18 cellular contexts compared by ENCODE assay signal in genomic region chr16:30982548-30983288, GRCh38. TPM values are rescaled to one million over a fixed set of nuclear protein-coding genes. Genes with fewer than 3 reads are reported as not detected.
DNase-seq lines count a peak whose midpoint lies in the region; ATAC-seq and TF ChIP-seq lines count a peak whose summit lies in the region.
"Had no signal": no experiment of that assay in that cellular context is flagged by ENCODE, and none has a peak within 500 bp of the region (broad histone marks: within the 10 kb centered on the region; RNA-seq: fewer than 3 reads in every experiment).

No MANE protein-coding gene starts in this region.

- H3K27me3 ChIP-seq in heart left ventricle: no peaks in the 10 kb centered on the region
- H3K27me3 ChIP-seq: esophagus squamous epithelium, transverse colon had no signal

- no peak overlapping the region for H3K4me3 Mint-ChIP-seq in activated naive CD8-positive, alpha-beta T cell treated with anti-CD3 and anti-CD28 coated beads, Interleukin-2, amount 10 ng/mL, durations not matched to agents 7 days and 5 days
- H3K4me3 Mint-ChIP-seq in activated naive CD8-positive, alpha-beta T cell treated with anti-CD3 and anti-CD28 coated beads for 36 hours: no peak overlapping the region
- H3K4me3 Mint-ChIP-seq in stimulated activated naive B cell treated with anti-CD40 and anti-IgM and Interleukin-4, amounts not matched to agents 10 μg/mL and 1 μg/mL and 100 μg/mL, for 72 hours: no peak overlapping the region
- H3K4me3 Mint-ChIP-seq in T-helper 17 cell: no peak overlapping the region
- H3K4me3 Mint-ChIP-seq: naive thymus-derived CD8-positive, alpha-beta T cell; stimulated activated memory B cell treated with anti-CD40 and anti-IgM and Interleukin-4, amounts not matched to agents 10 μg/mL and 1 μg/mL and 100 μg/mL, for 72 hours had no signal

- peaks cover 2% of the 10 kb centered on the region for H3K36me3 Mint-ChIP-seq in activated naive CD8-positive, alpha-beta T cell treated with anti-CD3 and anti-CD28 coated beads, Interleukin-2, amount 10 ng/mL, durations not matched to agents 7 days and 5 days
- peaks cover 11% of the 10 kb centered on the region for H3K36me3 Mint-ChIP-seq in activated naive CD8-positive, alpha-beta T cell treated with anti-CD3 and anti-CD28 coated beads for 36 hours
- peaks cover 54 to 57% of the 10 kb centered on the region in 2 donors for H3K36me3 Mint-ChIP-seq in stimulated activated naive B cell treated with anti-CD40 and anti-IgM and Interleukin-4, amounts not matched to agents 10 μg/mL and 1 μg/mL and 100 μg/mL, for 72 hours
- peaks cover 11% of the 10 kb centered on the region for H3K36me3 Mint-ChIP-seq in T-helper 17 cell (ENCODE audit: low read depth)

- ATAC-seq in activated naive CD8-positive, alpha-beta T cell treated with anti-CD3 and anti-CD28 coated beads, Interleukin-2, amount 10 ng/mL, durations not matched to agents 7 days and 5 days (ENCODE audit: low read depth): no peak
- ATAC-seq in heart left ventricle: peak in 3 of 4 donors; percentile 2 to 9 (median 7)
- no peak for ATAC-seq in stimulated activated naive B cell treated with anti-CD40 and anti-IgM and Interleukin-4, amounts not matched to agents 10 μg/mL and 1 μg/mL and 100 μg/mL, for 72 hours (replicated peaks)
- no peak for ATAC-seq in HG02678 (IDR thresholded peaks at IDR 0.05; ENCODE audit: unreplicated experiment)
- ATAC-seq in T-helper 17 cell: no peak
- no peak for ATAC-seq in GM18858 (IDR thresholded peaks at IDR 0.05; ENCODE audit: unreplicated experiment)
- ATAC-seq: naive thymus-derived CD8-positive, alpha-beta T cell; stimulated activated memory B cell treated with anti-CD40 and anti-IgM and Interleukin-4, amounts not matched to agents 10 μg/mL and 1 μg/mL and 100 μg/mL, for 72 hours had no signal

- TF ChIP-seq CTCF in RWPE1 (conservative IDR thresholded peaks at IDR 0.05; ENCODE audit: low read depth) (no peak), heart left ventricle (IDR thresholded peaks at IDR 0.05) (no peak)

- H3K4me3 ChIP-seq in heart left ventricle: no peak overlapping the region
- H3K4me3 ChIP-seq: esophagus squamous epithelium, transverse colon had no signal

- peaks cover 0 to 21% (median 11%) of the 10 kb centered on the region in 12 donors for H3K4me1 ChIP-seq in heart left ventricle

- DNase-seq in activated naive CD8-positive, alpha-beta T cell treated with anti-CD3 and anti-CD28 coated beads, Interleukin-2, amount 10 ng/mL, durations not matched to agents 7 days and 5 days: no peak
- DNase-seq in activated naive CD8-positive, alpha-beta T cell treated with anti-CD3 and anti-CD28 coated beads for 36 hours: no peak
- no peak for DNase-seq in RWPE1 (ENCODE audit: low spot score)
- peak in 1 of 5 donors; percentile 55 for DNase-seq in heart left ventricle
- no peak for DNase-seq in stimulated activated naive B cell treated with anti-CD40 and anti-IgM and Interleukin-4, amounts not matched to agents 10 μg/mL and 1 μg/mL and 100 μg/mL, for 72 hours
- no peak for DNase-seq in T-helper 17 cell
- DNase-seq: central memory CD4-positive, alpha-beta T cell; DMS79 treated with DMSO at 0.1 percent for 48 hours; esophagus squamous epithelium; mesendoderm; naive thymus-derived CD8-positive, alpha-beta T cell; NCI-H1417; NCI-H526 treated with DMSO at 0.1 percent for 48 hours; SHP77 treated with DMSO at 0.1 percent for 48 hours; transverse colon had no signal

- H3K27me3 Mint-ChIP-seq in activated naive CD8-positive, alpha-beta T cell treated with anti-CD3 and anti-CD28 coated beads, Interleukin-2, amount 10 ng/mL, durations not matched to agents 7 days and 5 days: no peaks in the 10 kb centered on the region
- H3K27me3 Mint-ChIP-seq in activated naive CD8-positive, alpha-beta T cell treated with anti-CD3 and anti-CD28 coated beads for 36 hours: no peaks in the 10 kb centered on the region
- no peaks in the 10 kb centered on the region for H3K27me3 Mint-ChIP-seq in stimulated activated naive B cell treated with anti-CD40 and anti-IgM and Interleukin-4, amounts not matched to agents 10 μg/mL and 1 μg/mL and 100 μg/mL, for 72 hours
- H3K27me3 Mint-ChIP-seq in T-helper 17 cell: no peaks in the 10 kb centered on the region
- H3K27me3 Mint-ChIP-seq: naive thymus-derived CD8-positive, alpha-beta T cell; stimulated activated memory B cell treated with anti-CD40 and anti-IgM and Interleukin-4, amounts not matched to agents 10 μg/mL and 1 μg/mL and 100 μg/mL, for 72 hours had no signal

- peaks cover 7% of the 10 kb centered on the region for H3K4me1 Mint-ChIP-seq in activated naive CD8-positive, alpha-beta T cell treated with anti-CD3 and anti-CD28 coated beads, Interleukin-2, amount 10 ng/mL, durations not matched to agents 7 days and 5 days
- H3K4me1 Mint-ChIP-seq in activated naive CD8-positive, alpha-beta T cell treated with anti-CD3 and anti-CD28 coated beads for 36 hours: no peaks in the 10 kb centered on the region
- peaks cover 5 to 21% of the 10 kb centered on the region in 2 donors for H3K4me1 Mint-ChIP-seq in stimulated activated naive B cell treated with anti-CD40 and anti-IgM and Interleukin-4, amounts not matched to agents 10 μg/mL and 1 μg/mL and 100 μg/mL, for 72 hours
- peaks cover 5% of the 10 kb centered on the region for H3K4me1 Mint-ChIP-seq in T-helper 17 cell

- H3K27ac ChIP-seq in RWPE1 (peak overlapping the region; percentile 71), heart left ventricle (peak overlapping the region in 1 of 12 donors; percentile 43)
- H3K27ac ChIP-seq: esophagus squamous epithelium, transverse colon had no signal

- POLR2A ChIA-PET in activated naive CD8-positive, alpha-beta T cell treated with anti-CD3 and anti-CD28 coated beads, Interleukin-2, amount 10 ng/mL, durations not matched to agents 7 days and 5 days (lab: Charles Lee): no interaction called here
- POLR2A ChIA-PET in RWPE1 (lab: Yijun Ruan, JAX; ENCODE audit: low non-redundant PET): no interaction called here

- TF ChIP-seq POLR2A in heart left ventricle (IDR thresholded peaks at IDR 0.05): no peak

- H3K9me3 ChIP-seq in heart left ventricle (no peaks in the 10 kb centered on the region), T-helper 17 cell (ENCODE audit: control insufficient read depth, low read length, poor library complexity, severe bottlenecking) (no peaks in the 10 kb centered on the region)
- H3K9me3 ChIP-seq: esophagus squamous epithelium, transverse colon had no signal

- peak overlapping the region; percentile 40 for H3K27ac Mint-ChIP-seq in activated naive CD8-positive, alpha-beta T cell treated with anti-CD3 and anti-CD28 coated beads, Interleukin-2, amount 10 ng/mL, durations not matched to agents 7 days and 5 days
- H3K27ac Mint-ChIP-seq in activated naive CD8-positive, alpha-beta T cell treated with anti-CD3 and anti-CD28 coated beads for 36 hours: no peak overlapping the region
- peak overlapping the region; percentile 44 for H3K27ac Mint-ChIP-seq in stimulated activated naive B cell treated with anti-CD40 and anti-IgM and Interleukin-4, amounts not matched to agents 10 μg/mL and 1 μg/mL and 100 μg/mL, for 72 hours
- H3K27ac Mint-ChIP-seq in T-helper 17 cell: no peak overlapping the region
- H3K27ac Mint-ChIP-seq: stimulated activated memory B cell treated with anti-CD40 and anti-IgM and Interleukin-4, amounts not matched to agents 10 μg/mL and 1 μg/mL and 100 μg/mL, for 72 hours had no signal

- H3K36me3 ChIP-seq in heart left ventricle: peaks cover 0 to 76% (median 48%) of the 10 kb centered on the region in 9 donors

- CTCF ChIA-PET in RWPE1 (lab: Yijun Ruan, JAX): interaction anchor here (0.6 to 1.2 kb wide), 5 partner anchors 12 to 470 kb away, joined by 3 to 4 read pairs (median 3); no protein-coding TSS in a partner anchor

- intact Hi-C loops in heart left ventricle (cut with DNase I): loop anchor here in 9 of 10 donors (5.0 to 10.0 kb wide), 9 partner anchors 92 to 892 kb away; partner anchors contain the start of genes VKORC1 (in 2 of the 9), ZNF843 (in 2 of the 9), ZNF267 (in 1 of the 9) and ZNF646 (in 1 of the 9)

- 72 to 81% (median 78%) methylated on average over 16 to 17 of the region's 17 CpGs for WGBS in heart left ventricle, 4 donors

- no peaks in the 10 kb centered on the region for H3K9me3 Mint-ChIP-seq in activated naive CD8-positive, alpha-beta T cell treated with anti-CD3 and anti-CD28 coated beads, Interleukin-2, amount 10 ng/mL, durations not matched to agents 7 days and 5 days
- H3K9me3 Mint-ChIP-seq in activated naive CD8-positive, alpha-beta T cell treated with anti-CD3 and anti-CD28 coated beads for 36 hours: no peaks in the 10 kb centered on the region
- no peaks in the 10 kb centered on the region for H3K9me3 Mint-ChIP-seq in stimulated activated naive B cell treated with anti-CD40 and anti-IgM and Interleukin-4, amounts not matched to agents 10 μg/mL and 1 μg/mL and 100 μg/mL, for 72 hours
- H3K9me3 Mint-ChIP-seq: naive thymus-derived CD8-positive, alpha-beta T cell; stimulated activated memory B cell treated with anti-CD40 and anti-IgM and Interleukin-4, amounts not matched to agents 10 μg/mL and 1 μg/mL and 100 μg/mL, for 72 hours had no signal

RNA-seq across cellular contexts. Expression of gene HSD3B7, which starts 2.3 kb away (rescaled TPM):
- 10 to 100 TPM in 1 of 2 experiments, 1 to 10 TPM in 1; 8.5 to 10.9 TPM for total RNA-seq in activated naive CD8-positive, alpha-beta T cell treated with anti-CD3 and anti-CD28 coated beads, Interleukin-2, amount 10 ng/mL, durations not matched to agents 7 days and 5 days
- 1 to 10 TPM; 1.5 TPM for total RNA-seq in activated naive CD8-positive, alpha-beta T cell treated with anti-CD3 and anti-CD28 coated beads for 36 hours
- total RNA-seq in heart left ventricle (10 to 100 TPM in 3 of 9 donors, 1 to 10 TPM in 6; 3.8 to 27.2 (median 6.9) TPM), T-helper 17 cell (under 1 TPM; 0.21 to 0.60 TPM)
- 1 to 10 TPM; 7.1 to 7.8 TPM for polyA plus RNA-seq in heart left ventricle

RNA-seq across cellular contexts. Expression of gene SETD1A, which starts 25.2 kb away (rescaled TPM):
- 10 to 100 TPM; 27.6 to 33.4 TPM for total RNA-seq in activated naive CD8-positive, alpha-beta T cell treated with anti-CD3 and anti-CD28 coated beads, Interleukin-2, amount 10 ng/mL, durations not matched to agents 7 days and 5 days
- 10 to 100 TPM; 28.5 to 31.7 TPM for total RNA-seq in activated naive CD8-positive, alpha-beta T cell treated with anti-CD3 and anti-CD28 coated beads for 36 hours
- total RNA-seq in heart left ventricle: 10 to 100 TPM in 3 of 9 donors, 1 to 10 TPM in 6; 4.6 to 12.1 (median 9.0) TPM
- 1 to 10 TPM; 8.1 to 9.3 TPM for polyA plus RNA-seq in heart left ventricle
- total RNA-seq in T-helper 17 cell: 10 to 100 TPM; 31.3 to 45.5 TPM

RNA-seq across cellular contexts. Expression of gene STX1B, which starts 27.7 kb away (rescaled TPM):
- total RNA-seq in activated naive CD8-positive, alpha-beta T cell treated with anti-CD3 and anti-CD28 coated beads, Interleukin-2, amount 10 ng/mL, durations not matched to agents 7 days and 5 days: 1 to 10 TPM; 3.1 to 3.5 TPM
- total RNA-seq in activated naive CD8-positive, alpha-beta T cell treated with anti-CD3 and anti-CD28 coated beads for 36 hours: 1 to 10 TPM; 1.3 to 1.6 TPM
- total RNA-seq in heart left ventricle: 1 to 10 TPM in 4 of 9 donors, under 1 TPM in 5; 0.20 to 2.1 (median 1.00) TPM
- polyA plus RNA-seq in heart left ventricle: under 1 TPM; 0.22 to 0.76 TPM
- under 1 TPM; 0.27 to 0.47 TPM for total RNA-seq in T-helper 17 cell

RNA-seq across cellular contexts. Expression of gene ORAI3, which starts 33.9 kb away (rescaled TPM):
- total RNA-seq in activated naive CD8-positive, alpha-beta T cell treated with anti-CD3 and anti-CD28 coated beads, Interleukin-2, amount 10 ng/mL, durations not matched to agents 7 days and 5 days: 10 to 100 TPM; 24.6 to 25.8 TPM
- total RNA-seq in activated naive CD8-positive, alpha-beta T cell treated with anti-CD3 and anti-CD28 coated beads for 36 hours: 1 to 10 TPM; 5.4 to 5.7 TPM
- total RNA-seq in heart left ventricle: 10 to 100 TPM in 6 of 9 donors, 1 to 10 TPM in 3; 8.5 to 28.9 (median 14.1) TPM
- 10 to 100 TPM in 1 of 2 donors, 1 to 10 TPM in 1; 8.1 to 10.8 TPM for polyA plus RNA-seq in heart left ventricle
- total RNA-seq in T-helper 17 cell: 1 to 10 TPM; 6.4 to 7.5 TPM

RNA-seq across cellular contexts. Expression of gene STX4, which starts 50.6 kb away (rescaled TPM):
- 10 to 100 TPM; 82.8 to 84.8 TPM for total RNA-seq in activated naive CD8-positive, alpha-beta T cell treated with anti-CD3 and anti-CD28 coated beads, Interleukin-2, amount 10 ng/mL, durations not matched to agents 7 days and 5 days
- 10 to 100 TPM; 32.4 to 33.0 TPM for total RNA-seq in activated naive CD8-positive, alpha-beta T cell treated with anti-CD3 and anti-CD28 coated beads for 36 hours
- total RNA-seq in heart left ventricle (10 to 100 TPM; 19.5 to 65.8 (median 39.7) TPM), T-helper 17 cell (10 to 100 TPM; 72.0 to 72.1 TPM)
- polyA plus RNA-seq in heart left ventricle: 10 to 100 TPM; 50.5 to 73.8 TPM

Comparison
In these comparisons a context has a peak if more than half of its experiments do, and no peak if none do; other contexts are left out.
1. H3K27ac Mint-ChIP-seq: peak in activated naive CD8-positive, alpha-beta T cell treated with anti-CD3 and anti-CD28 coated beads, Interleukin-2, amount 10 ng/mL, durations not matched to agents 7 days and 5 days (single experiment) and stimulated activated naive B cell treated with anti-CD40 and anti-IgM and Interleukin-4, amounts not matched to agents 10 μg/mL and 1 μg/mL and 100 μg/mL, for 72 hours (single experiment); none in activated naive CD8-positive, alpha-beta T cell treated with anti-CD3 and anti-CD28 coated beads for 36 hours (single experiment) and T-helper 17 cell (single experiment).
2. ATAC-seq: peak in heart left ventricle (3 of 4); none in activated naive CD8-positive, alpha-beta T cell treated with anti-CD3 and anti-CD28 coated beads, Interleukin-2, amount 10 ng/mL, durations not matched to agents 7 days and 5 days (single experiment), stimulated activated naive B cell treated with anti-CD40 and anti-IgM and Interleukin-4, amounts not matched to agents 10 μg/mL and 1 μg/mL and 100 μg/mL, for 72 hours (0 of 2), HG02678 (single experiment), T-helper 17 cell (single experiment) and GM18858 (single experiment).